15 cellular contexts compared by ENCODE assay signal in genomic region chr10:26214538-26215461, GRCh38. TPM values are rescaled to one million over a fixed set of nuclear protein-coding genes. Genes with fewer than 3 reads are reported as not detected.
A peak's percentile ranks its signal among the peaks of the same experiment; 100 is the strongest.
DNase-seq lines count a peak whose midpoint lies in the region; ATAC-seq, FAIRE-seq and TF ChIP-seq lines count a peak whose summit lies in the region.
"Had no signal": no experiment of that assay in that cellular context is flagged by ENCODE, and none has a peak within 500 bp of the region (broad histone marks: within the 10 kb centered on the region; RNA-seq: fewer than 3 reads in every experiment).

No MANE protein-coding gene starts in this region.

- TF ChIP-seq CTCF in A549 (IDR thresholded peaks at IDR 0.05) = no peak
- TF ChIP-seq CTCF in activated CD8-positive, alpha-beta T cell treated with anti-CD3 and anti-CD28 coated beads for 36 hours (IDR thresholded peaks at IDR 0.05) = no peak

- H3K4me1 ChIP-seq in A549 = peaks cover 23% of the 10 kb centered on the region; the same call in 2 of the 3 replicates

- no peaks in the 10 kb centered on the region for H3K9me3 Mint-ChIP-seq in activated CD8-positive, alpha-beta T cell treated with anti-CD3 and anti-CD28 coated beads for 36 hours
- no peaks in the 10 kb centered on the region for H3K9me3 Mint-ChIP-seq in immature natural killer cell

- peaks cover 30% of the 10 kb centered on the region for H3K4me1 Mint-ChIP-seq in activated CD8-positive, alpha-beta T cell treated with anti-CD3 and anti-CD28 coated beads for 36 hours (ENCODE audit: low read depth)
- peaks cover 13 to 16% of the 10 kb centered on the region in 2 donors for H3K4me1 Mint-ChIP-seq in immature natural killer cell

- 0 out of 3 replicates have a peak, but pooled peaks cover 2% of the 10 kb centered on the region for H3K9me3 ChIP-seq in A549

- intact Hi-C loops in activated CD8-positive, alpha-beta T cell treated with anti-CD3 and anti-CD28 coated beads for 36 hours (cut with micrococcal nuclease) = no loop called here

- no peak for DNase-seq in A549 (ENCODE audit: low read depth in 1 of 2, low spot score in 1 of 2)
- DNase-seq in DMS79 (lab: John Stamatoyannopoulos, UW) = peak; percentile 26
- no peak for DNase-seq in activated CD8-positive, alpha-beta T cell treated with anti-CD3 and anti-CD28 coated beads for 36 hours
- no peak for DNase-seq in immature natural killer cell
- no peak for DNase-seq in HTR-8/SVneo (ENCODE audit: insufficient read length, low spot score)
- DNase-seq in hypothalamus (lab: John Stamatoyannopoulos, UW) = no peak
- DNase-seq: activated CD4-positive, alpha-beta T cell treated with anti-CD3 and anti-CD28 coated beads for 4 hours; amygdala; Calu3; IMR-90; SIG-M5 had no signal

- peaks cover 72% of the 10 kb centered on the region for H3K27me3 Mint-ChIP-seq in activated CD8-positive, alpha-beta T cell treated with anti-CD3 and anti-CD28 coated beads for 36 hours
- peaks cover 28 to 42% (median 32%) of the 10 kb centered on the region in 3 donors for H3K27me3 Mint-ChIP-seq in immature natural killer cell (ENCODE audit: low read depth in 3 of 3)

- CTCF ChIA-PET in A549 (lab: Yijun Ruan, JAX) = no interaction called here
- CTCF ChIA-PET in activated CD8-positive, alpha-beta T cell treated with anti-CD3 and anti-CD28 coated beads for 36 hours (lab: Charles Lee) = no interaction called here

- peak overlapping the region; percentile 68 for H3K4me2 ChIP-seq in A549

- WGBS in A549 (ENCODE audit: missing lambda C conversion rate) = 47% methylated on average over 30 of the region's 36 CpGs

- no peak overlapping the region for H3K27ac Mint-ChIP-seq in activated CD8-positive, alpha-beta T cell treated with anti-CD3 and anti-CD28 coated beads for 36 hours
- no peak overlapping the region for H3K27ac Mint-ChIP-seq in immature natural killer cell

- H3K36me3 Mint-ChIP-seq in activated CD8-positive, alpha-beta T cell treated with anti-CD3 and anti-CD28 coated beads for 36 hours (ENCODE audit: low read depth) = no peaks in the 10 kb centered on the region
- peaks cover 0 to 3% (median 0%) of the 10 kb centered on the region in 3 donors for H3K36me3 Mint-ChIP-seq in immature natural killer cell

- POLR2A ChIA-PET in A549 (lab: Yijun Ruan, JAX) = no interaction called here
- POLR2A ChIA-PET in activated CD8-positive, alpha-beta T cell treated with anti-CD3 and anti-CD28 coated beads for 36 hours (lab: Charles Lee) = no interaction called here

- no peak for TF ChIP-seq POLR2A in A549 (IDR thresholded peaks at IDR 0.05; ENCODE audit: low read length)

- peak overlapping the region; percentile 43 for H3K4me3 Mint-ChIP-seq in activated CD8-positive, alpha-beta T cell treated with anti-CD3 and anti-CD28 coated beads for 36 hours
- H3K4me3 Mint-ChIP-seq in immature natural killer cell = peak overlapping the region in 3 of 5 donors; percentile 13 to 40 (median 19)

- H3K27ac ChIP-seq in A549 = no peak overlapping the region

- H3K4me3 ChIP-seq in A549 = no peak overlapping the region; the same call in 2 of the 3 replicates

- TF ChIP-seq EP300 in A549 (IDR thresholded peaks at IDR 0.05) = no peak

- FAIRE-seq in A549 (lab: Jason Lieb, UNC) (no peak), HTR-8/SVneo (lab: Jason Lieb, UNC) (no peak)
- FAIRE-seq: endothelial cell of umbilical vein had no signal

- ATAC-seq in A549 (no peak), HG02588 (IDR thresholded peaks at IDR 0.05; ENCODE audit: unreplicated experiment) (no peak), HG02885 (IDR thresholded peaks at IDR 0.05; ENCODE audit: poor library complexity, unreplicated experiment) (no peak)
- no peak for ATAC-seq in activated CD8-positive, alpha-beta T cell treated with anti-CD3 and anti-CD28 coated beads for 36 hours

- no peak for TF ChIP-seq RAD21 in A549 (conservative IDR thresholded peaks at IDR 0.05 in 1 of 2, IDR thresholded peaks at IDR 0.05 in 1 of 2)

TF ChIP-seq in A549, 52 proteins besides CTCF, POLR2A, EP300 and RAD21:
- TF ChIP-seq SMC3 (IDR thresholded peaks at IDR 0.05) (no peak), HOXA7 (CRISPR knock-in tag; IDR thresholded peaks at IDR 0.05) (no peak), ZSCAN20 (CRISPR knock-in tag; IDR thresholded peaks at IDR 0.05) (no peak), REST (IDR thresholded peaks at IDR 0.05) (no peak), JUNB (IDR thresholded peaks at IDR 0.05) (no peak), HOXB13 (CRISPR knock-in tag; IDR thresholded peaks at IDR 0.05; ENCODE audit: low read depth) (no peak), MAX (IDR thresholded peaks at IDR 0.05) (no peak)
TF ChIP-seq in A549: peak in this region for 0.

RNA-seq across cellular contexts. Expression of gene GAD2, which starts 1.8 kb away (rescaled TPM):
- not detected in 2 replicates for polyA plus RNA-seq in A549 (2011; rRNA removed)
- not detected in 2 replicates for polyA plus RNA-seq in A549 (2012; cell fraction: cytosol; rRNA removed)
- not detected in 2 replicates for polyA plus RNA-seq in A549 (2012; cell fraction: nucleus; rRNA removed)
- polyA plus RNA-seq in A549 (2017; fragmentation: RNase III; extraction: RNeasy Plus Mini Kit Qiagen cat#74134 plus additional on column Dnase treatment) = not detected in 3 replicates
- not detected in 2 replicates for polyA minus RNA-seq in A549 (2011; rRNA and poly(A)+ RNA removed)
- not detected for total RNA-seq in activated CD8-positive, alpha-beta T cell treated with anti-CD3 and anti-CD28 coated beads for 36 hours
- polyA plus RNA-seq in immature natural killer cell = not detected
- total RNA-seq: Calu3, endothelial cell of umbilical vein, IMR-90, NCI-H460 had no signal
- polyA plus RNA-seq: endothelial cell of umbilical vein, IMR-90 had no signal
